Comparison of ENCODE assay signal across 9 cellular contexts in genomic region chr10:92757066-92757716, GRCh38.
A peak's percentile ranks its signal among the peaks of the same experiment; 100 is the strongest.
DNase-seq lines count a peak whose midpoint lies in the region; ATAC-seq, FAIRE-seq and TF ChIP-seq lines count a peak whose summit lies in the region.
"Had no signal": no experiment of that assay in that cellular context is flagged by ENCODE, and none has a peak within 500 bp of the region (broad histone marks: within the 10 kb centered on the region; RNA-seq: fewer than 3 reads in every experiment).

No MANE protein-coding gene starts in this region.

- CTCF ChIA-PET in HepG2 (lab: Yijun Ruan, JAX; ENCODE audit: low intra/inter-chr PET ratio, low total read pairs) = no interaction called here
- CTCF ChIA-PET in activated CD8-positive, alpha-beta memory T cell treated with anti-CD3 and anti-CD28 coated beads, Interleukin-2, amount 10 ng/mL, durations not matched to agents 7 days and 5 days (lab: Charles Lee) = no interaction called here

- ATAC-seq in HG02642 (IDR thresholded peaks at IDR 0.05; ENCODE audit: poor library complexity, unreplicated experiment) (peak; percentile 70), HepG2 (peak; percentile 87)
- ATAC-seq in activated CD8-positive, alpha-beta memory T cell treated with anti-CD3 and anti-CD28 coated beads, Interleukin-2, amount 10 ng/mL, durations not matched to agents 7 days and 5 days = no peak

- no peaks in the 10 kb centered on the region for H3K79me2 ChIP-seq in HepG2 (ENCODE audit: insufficient read depth, low read length)

- H3K4me3 Mint-ChIP-seq in chondrocyte (ENCODE audit: unreplicated experiment) = no peak overlapping the region
- H3K4me3 Mint-ChIP-seq in activated CD8-positive, alpha-beta memory T cell treated with anti-CD3 and anti-CD28 coated beads, Interleukin-2, amount 10 ng/mL, durations not matched to agents 7 days and 5 days = no peak overlapping the region

- H3K9ac ChIP-seq in HepG2 (ENCODE audit: insufficient read depth, low read depth, low read length) = no peak overlapping the region

- H3K4me2 ChIP-seq in HepG2 (ENCODE audit: low read depth, low read length) = peak overlapping the region; percentile 83

- H3K27ac Mint-ChIP-seq in chondrocyte (ENCODE audit: unreplicated experiment) = peak overlapping the region; percentile 19
- no peak overlapping the region for H3K27ac Mint-ChIP-seq in activated CD8-positive, alpha-beta memory T cell treated with anti-CD3 and anti-CD28 coated beads, Interleukin-2, amount 10 ng/mL, durations not matched to agents 7 days and 5 days

- H3K27me3 ChIP-seq in HepG2 (ENCODE audit: control insufficient read depth in 1 of 2, insufficient read depth in 2 of 2, low read length in 2 of 2) (0 out of 5 replicates have a peak, but pooled peaks cover 0 to 2% of the 10 kb centered on the region in 2 experiments), suprapubic skin (no peaks in the 10 kb centered on the region)

- H3K4me3 ChIP-seq in HepG2 (replicated peaks in 1 of 3; ENCODE audit: insufficient read depth in 1 of 3, low read depth in 2 of 3, low read length in 3 of 3) (peak overlapping the region; percentile 17 to 60 (median 37); a peak in 5 of 6 replicates), suprapubic skin (no peak overlapping the region)

- peak; percentile 70 for FAIRE-seq in HepG2 (lab: Jason Lieb, UNC)
- FAIRE-seq: A204.1 had no signal

- no peaks in the 10 kb centered on the region for H3K36me3 Mint-ChIP-seq in chondrocyte (ENCODE audit: low read depth)
- H3K36me3 Mint-ChIP-seq in activated CD8-positive, alpha-beta memory T cell treated with anti-CD3 and anti-CD28 coated beads, Interleukin-2, amount 10 ng/mL, durations not matched to agents 7 days and 5 days = no peaks in the 10 kb centered on the region

- intact Hi-C loops in HepG2 (cut with micrococcal nuclease; ENCODE audit: unreplicated experiment) = loop anchor here (2.0 kb wide), 2 partner anchors 44 to 68 kb away; partner anchors contain the start of gene HHEX

- H3K27me3 Mint-ChIP-seq in chondrocyte (ENCODE audit: low read depth) = no peaks in the 10 kb centered on the region
- H3K27me3 Mint-ChIP-seq in activated CD8-positive, alpha-beta memory T cell treated with anti-CD3 and anti-CD28 coated beads, Interleukin-2, amount 10 ng/mL, durations not matched to agents 7 days and 5 days = peaks cover 5% of the 10 kb centered on the region

- 0 out of 2 replicates have a peak, but pooled peaks have one; percentile 29 for TF ChIP-seq RAD21 in HepG2 (CRISPR knock-in tag; IDR thresholded peaks at IDR 0.05)

- no peak for TF ChIP-seq EP300 in HepG2 (IDR thresholded peaks at IDR 0.05; ENCODE audit: low read depth in 2 of 2, low read length in 2 of 2)
- TF ChIP-seq EP300 in HepG2 (CRISPR knock-in tag; IDR thresholded peaks at IDR 0.05; ENCODE audit: borderline replicate concordance) = no peak
- no peak for TF ChIP-seq EP300 in suprapubic skin (IDR thresholded peaks at IDR 0.05)

- no TSS peak for BruUV-seq in HepG2 (replicated peaks; lab: Mats Ljungman, UMichigan)

- DNase-seq in DMS 273 (lab: John Stamatoyannopoulos, UW; ENCODE audit: unreplicated experiment) (peak; percentile 45), DMS 273 treated with DMSO at 0.1 percent for 48 hours (lab: John Stamatoyannopoulos, UW) (no peak), MV-4-11 (lab: John Stamatoyannopoulos, UW) (peak; percentile 97), chondrocyte (ENCODE audit: low spot score) (no peak), HepG2 (ENCODE audit: low spot score) (peak; percentile 72), suprapubic skin (ENCODE audit: low spot score in 2 of 2) (peak; percentile 76 to 85)
- no peak for DNase-seq in activated CD8-positive, alpha-beta memory T cell treated with anti-CD3 and anti-CD28 coated beads, Interleukin-2, amount 10 ng/mL, durations not matched to agents 7 days and 5 days

- no peaks in the 10 kb centered on the region for H3K36me3 ChIP-seq in HepG2 (replicated peaks in 1 of 2; ENCODE audit: control insufficient read depth in 1 of 2, insufficient read depth in 2 of 2, low read length in 2 of 2)
- H3K36me3 ChIP-seq in suprapubic skin = no peaks in the 10 kb centered on the region

- peaks cover 64% of the 10 kb centered on the region for H3K4me1 ChIP-seq in HepG2 (ENCODE audit: insufficient read depth, low read length)
- H3K4me1 ChIP-seq in suprapubic skin = no peaks in the 10 kb centered on the region

- in situ Hi-C loops in HepG2 (cut with HindIII; ENCODE audit: extremely low pct_ligation_motif_present, low pct_unique_long_range_greater_than_20kb) = no loop called here

- no peak overlapping the region for H2AFZ ChIP-seq in HepG2 (ENCODE audit: low read length)

- H3K9me3 Mint-ChIP-seq in chondrocyte (ENCODE audit: low read depth) = no peaks in the 10 kb centered on the region
- H3K9me3 Mint-ChIP-seq in activated CD8-positive, alpha-beta memory T cell treated with anti-CD3 and anti-CD28 coated beads, Interleukin-2, amount 10 ng/mL, durations not matched to agents 7 days and 5 days (ENCODE audit: low read depth) = no peaks in the 10 kb centered on the region

- TF ChIP-seq POLR2A in HepG2 (IDR thresholded peaks at IDR 0.05; ENCODE audit: insufficient read depth in 1 of 2, low read depth in 2 of 2, low read length in 2 of 2) (no peak), suprapubic skin (IDR thresholded peaks at IDR 0.05) (no peak)

- H3K4me1 Mint-ChIP-seq in chondrocyte (ENCODE audit: low read depth) = peaks cover 38% of the 10 kb centered on the region
- peaks cover 14% of the 10 kb centered on the region for H3K4me1 Mint-ChIP-seq in activated CD8-positive, alpha-beta memory T cell treated with anti-CD3 and anti-CD28 coated beads, Interleukin-2, amount 10 ng/mL, durations not matched to agents 7 days and 5 days

- no peaks in the 10 kb centered on the region for H4K20me1 ChIP-seq in HepG2 (ENCODE audit: insufficient read depth, low read length)

- H3K27ac ChIP-seq in HepG2 (ENCODE audit: extremely low read length, insufficient read depth, low read length) (peak overlapping the region; percentile 41), suprapubic skin (peak overlapping the region; percentile 25)

- H3K9me3 ChIP-seq in HepG2 (ENCODE audit: low read length) = no peaks in the 10 kb centered on the region
- no peaks in the 10 kb centered on the region for H3K9me3 ChIP-seq in suprapubic skin

- peak; percentile 50 for TF ChIP-seq CTCF in chondrocyte (IDR thresholded peaks at IDR 0.05)
- peak; percentile 51 for TF ChIP-seq CTCF in HepG2 (CRISPR knock-in tag; IDR thresholded peaks at IDR 0.05)
- TF ChIP-seq CTCF in suprapubic skin (IDR thresholded peaks at IDR 0.05) = no peak

- POLR2A ChIA-PET in HepG2 (lab: Yijun Ruan, JAX) = interaction anchor here (1.6 kb wide), 1 partner anchor 65 kb away, joined by 3 read pairs; no protein-coding TSS in a partner anchor

- 27% methylated on average over 8 of the region's 8 CpGs for WGBS in HepG2 (ENCODE audit: low lambda C conversion rate)
- 42% methylated on average over 8 of the region's 8 CpGs for WGBS in suprapubic skin

TF ChIP-seq in HepG2, 621 proteins besides CTCF, POLR2A, EP300 and RAD21 (continues in another document):
- no peak for TF ChIP-seq MATR3 (CRISPR knock-in tag; IDR thresholded peaks at IDR 0.05)
- no peak for TF ChIP-seq ZFP90 (CRISPR knock-in tag; IDR thresholded peaks at IDR 0.05; ENCODE audit: borderline replicate concordance)
- no peak for TF ChIP-seq ZNF496 (CRISPR knock-in tag; IDR thresholded peaks at IDR 0.05; ENCODE audit: insufficient replicate concordance)
- no peak for TF ChIP-seq FUBP1 (CRISPR knock-in tag; IDR thresholded peaks at IDR 0.05; ENCODE audit: borderline replicate concordance)
- TF ChIP-seq CREB3 (CRISPR knock-in tag; IDR thresholded peaks at IDR 0.05) = no peak
- no peak for TF ChIP-seq CBX2 (IDR thresholded peaks at IDR 0.05; ENCODE audit: low read depth, low read length)
- no peak for TF ChIP-seq CBX2 (CRISPR knock-in tag; IDR thresholded peaks at IDR 0.05; ENCODE audit: low read depth)
- no peak for TF ChIP-seq ZBTB39 (CRISPR knock-in tag; IDR thresholded peaks at IDR 0.05)
- TF ChIP-seq ZBTB20 (CRISPR knock-in tag; IDR thresholded peaks at IDR 0.05; ENCODE audit: borderline replicate concordance, low read depth) = no peak
- no peak for TF ChIP-seq NFIB (CRISPR knock-in tag; IDR thresholded peaks at IDR 0.05; ENCODE audit: borderline replicate concordance)

Comparison
In these comparisons a context has a peak if more than half of its experiments do, and no peak if none do; other contexts are left out.
1. DNase-seq: peak in DMS 273 (single experiment), MV-4-11 (single experiment), HepG2 (single experiment) and suprapubic skin (2 of 2); none in DMS 273 treated with DMSO at 0.1 percent for 48 hours (single experiment), chondrocyte (single experiment) and activated CD8-positive, alpha-beta memory T cell treated with anti-CD3 and anti-CD28 coated beads, Interleukin-2, amount 10 ng/mL, durations not matched to agents 7 days and 5 days (single experiment).
2. CTCF ChIP-seq: peak in chondrocyte (single experiment) and HepG2 (single experiment); none in suprapubic skin (0 of 2).